1 cellular context compared by ENCODE assay signal in genomic region chr20:44080646-44081267, GRCh38.
TF ChIP-seq lines count a peak whose summit lies in the region.

No MANE protein-coding gene starts in this region.

TF ChIP-seq in GM12878, 131 proteins besides CTCF, POLR2A, EP300 and RAD21 (continued from another document):
- TF ChIP-seq SIN3A (IDR thresholded peaks at IDR 0.05; ENCODE audit: low read depth, low read length) (no peak), ZNF24 (IDR thresholded peaks at IDR 0.05) (peak; percentile 57; the same call in 1 of the 2 replicates), YY1 (IDR thresholded peaks at IDR 0.05; ENCODE audit: low read depth, low read length) (peak; percentile 72; the same call in 1 of the 2 replicates), POU2F2 (IDR thresholded peaks at IDR 0.05; ENCODE audit: borderline replicate concordance, low read depth, low read length) (0 out of 3 replicates have a peak, but pooled peaks have one; percentile 57)
